In the genomic region with DNA sequence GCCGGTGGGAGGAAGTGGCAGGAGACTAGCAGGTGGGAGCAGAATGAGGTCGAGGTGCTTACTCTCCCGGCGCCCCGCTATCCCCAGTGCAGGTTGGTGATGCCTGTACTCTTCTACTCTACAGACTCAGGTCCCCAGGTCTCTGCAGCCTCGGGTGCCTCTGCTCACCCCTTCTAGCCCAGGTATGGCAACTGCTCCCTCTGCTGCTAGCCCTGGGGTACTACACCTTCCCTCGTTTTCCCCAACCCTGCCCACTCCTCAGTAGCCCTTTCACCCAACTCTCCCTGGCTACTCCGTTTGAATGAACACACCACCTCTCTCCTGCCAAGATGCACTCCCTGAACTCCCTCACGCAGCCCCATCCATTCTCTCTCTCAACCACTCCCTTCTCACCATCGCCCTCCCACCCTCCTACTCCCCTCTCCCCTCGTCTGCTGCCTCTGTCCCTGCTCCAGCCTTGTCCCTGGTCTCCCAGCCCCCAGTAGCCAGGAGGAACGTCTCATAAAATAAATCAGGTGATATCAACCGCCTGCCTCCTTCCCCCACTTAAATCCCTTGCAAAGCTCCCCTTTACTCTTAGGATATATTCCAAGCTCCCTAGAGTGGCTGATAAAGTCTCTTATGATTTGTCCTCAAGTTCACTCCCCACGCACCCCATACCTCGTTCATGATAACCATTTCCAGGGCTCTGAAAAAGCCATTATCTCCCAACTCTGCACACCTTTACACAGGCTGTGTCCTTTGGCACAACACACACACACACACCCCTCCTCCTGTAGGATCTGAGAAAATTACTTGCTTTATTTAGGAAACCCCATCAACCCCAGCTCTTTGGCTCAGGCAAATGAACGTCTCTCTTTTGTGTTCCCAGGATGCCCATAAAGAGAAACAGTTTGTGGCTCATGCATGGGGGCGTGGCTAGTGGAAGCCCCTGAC, we compare ENCODE assay signal across 8 cellular contexts. TPM values are rescaled to one million over a fixed set of nuclear protein-coding genes. Genes with fewer than 3 reads are reported as not detected.
DNase-seq lines count a peak whose midpoint lies in the region; ATAC-seq, FAIRE-seq and TF ChIP-seq lines count a peak whose summit lies in the region.

No MANE protein-coding gene starts in this region.

- no peak overlapping the region for H3K27ac Mint-ChIP-seq in immature natural killer cell

- DNase-seq in 8988T (peak; percentile 68), GM12892 (ENCODE audit: insufficient read length) (peak; percentile 78), NCI-H187 (lab: John Stamatoyannopoulos, UW) (peak; percentile 22 to 35), UCSD-AML1 (lab: John Stamatoyannopoulos, UW; ENCODE audit: unreplicated experiment) (peak; percentile 55), T47D (ENCODE audit: low read depth in 1 of 2, low spot score in 1 of 2) (peak; percentile 67 to 68), immature natural killer cell (peak; percentile 50 to 63 (median 55))
- peak; percentile 45 to 67 for DNase-seq in stimulated activated CD4-positive, alpha-beta T cell treated with anti-CD3 and anti-CD28 coated beads, Interleukin-15, amount 100 ng/mL, for 48 hours (ENCODE audit: low read depth in 2 of 2)

- ATAC-seq in HG02973 (IDR thresholded peaks at IDR 0.05; ENCODE audit: unreplicated experiment), result no peak

- peaks cover 17 to 37% (median 18%) of the 10 kb centered on the region in 3 donors for H3K27me3 Mint-ChIP-seq in immature natural killer cell (ENCODE audit: low read depth in 3 of 3)

- in situ Hi-C loops in T47D (cut with HindIII; ENCODE audit: low pct_unique_long_range_greater_than_20kb, low sequenced_read_pairs), result no loop called here

- no peak overlapping the region for H3K4me3 Mint-ChIP-seq in immature natural killer cell

- TF ChIP-seq POLR2A in GM12892 (IDR thresholded peaks at IDR 0.05; ENCODE audit: low read depth, low read length), result no peak

- H3K4me1 Mint-ChIP-seq in immature natural killer cell, result peaks cover 4 to 12% of the 10 kb centered on the region in 2 donors

- FAIRE-seq in GM12892 (lab: Jason Lieb, UNC), result peak; percentile 90

- peaks cover 3 to 10% (median 6%) of the 10 kb centered on the region in 3 donors for H3K36me3 Mint-ChIP-seq in immature natural killer cell

- no peaks in the 10 kb centered on the region for H3K9me3 Mint-ChIP-seq in immature natural killer cell

RNA-seq across cellular contexts. Expression of a gene that starts 8.2 kb away (rescaled TPM):
- not detected for polyA plus RNA-seq in GM12892 (2012; ENCODE audit: missing spikeins)
- polyA plus RNA-seq in immature natural killer cell, result not detected

RNA-seq across cellular contexts. Expression of a gene that starts 44.2 kb away (rescaled TPM):
- polyA plus RNA-seq in GM12892 (2012; ENCODE audit: missing spikeins), result 0.04 TPM
- not detected for polyA plus RNA-seq in immature natural killer cell

RNA-seq across cellular contexts. Expression of a gene that starts 56.5 kb away (rescaled TPM):
- 8.5 TPM for polyA plus RNA-seq in GM12892 (2012; ENCODE audit: missing spikeins)
- polyA plus RNA-seq in immature natural killer cell, result 10 to 100 TPM in 1 of 3 donors, 1 to 10 TPM in 2; 5.0 to 25.7 (median 8.9) TPM
